8 cellular contexts compared by ENCODE assay signal in the genomic region with DNA sequence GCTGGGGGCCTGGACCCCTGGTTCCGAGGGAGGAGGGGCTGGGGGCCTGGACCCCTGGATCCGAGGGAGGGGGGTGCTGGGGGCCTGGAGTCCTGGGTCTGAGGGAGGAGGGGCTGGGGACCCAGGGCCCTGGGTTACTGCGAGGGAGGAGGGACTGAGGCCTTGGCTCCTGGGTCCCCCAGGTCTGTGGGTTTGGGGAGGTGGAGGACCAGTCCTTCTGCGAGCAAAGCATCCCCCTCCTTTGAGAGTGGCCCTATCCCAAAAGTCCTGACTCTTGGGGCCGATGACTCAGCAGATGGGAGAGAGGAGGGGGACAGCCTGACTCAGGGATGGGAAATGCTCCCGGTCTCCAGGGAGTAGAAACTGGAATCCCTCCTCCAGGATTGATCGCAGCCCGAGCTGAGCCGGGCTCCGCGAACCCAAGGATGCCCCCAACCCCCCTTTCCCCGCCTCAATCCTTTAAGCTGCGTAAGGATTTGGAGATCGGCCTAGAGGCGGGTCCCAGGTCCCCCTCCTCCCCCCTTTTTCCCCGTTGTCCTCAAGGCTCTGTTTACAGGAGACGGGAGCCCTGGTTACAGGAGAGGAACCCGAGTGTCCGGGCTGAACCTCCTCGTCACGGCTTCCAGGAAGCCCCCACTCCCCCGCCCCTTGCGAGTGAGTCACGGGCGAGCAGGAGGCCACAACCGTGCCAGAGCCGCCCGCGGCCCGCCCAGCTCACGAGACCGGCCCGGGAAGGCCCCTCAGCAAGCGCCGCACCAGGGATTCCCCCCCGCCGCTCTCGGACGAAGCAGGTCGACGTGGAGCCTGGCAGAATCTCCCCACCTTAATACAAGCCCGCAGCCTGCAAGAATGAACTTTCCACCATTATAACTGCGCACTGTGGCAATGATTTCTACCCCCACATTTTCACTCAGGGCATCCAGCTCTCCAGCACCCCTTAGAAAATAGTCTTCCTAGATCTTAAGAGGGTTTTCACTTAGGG. TPM values are rescaled to one million over a fixed set of nuclear protein-coding genes. Genes with fewer than 3 reads are reported as not detected.
DNase-seq lines count a peak whose midpoint lies in the region; TF ChIP-seq lines count a peak whose summit lies in the region.

No MANE protein-coding gene starts in this region.

- peak overlapping the region; percentile 91 for H2BK5ac ChIP-seq in neuronal stem cell (ENCODE audit: low read length)

- peak overlapping the region; percentile 98 for H2BK120ac ChIP-seq in neuronal stem cell (ENCODE audit: low read depth, low read length)

- peak overlapping the region; percentile 99 for H3K27ac ChIP-seq in neuronal stem cell (replicated peaks; ENCODE audit: low read length)
- H3K27ac ChIP-seq in stomach, result peak overlapping the region; percentile 98 to 100 (median 99)

- no peaks in the 10 kb centered on the region for H3K79me1 ChIP-seq in neuronal stem cell (ENCODE audit: low read depth, low read length)

- H2AK5ac ChIP-seq in neuronal stem cell (ENCODE audit: low read depth, low read length), result peak overlapping the region; percentile 99

- H2BK15ac ChIP-seq in neuronal stem cell (ENCODE audit: low read length), result peak overlapping the region; percentile 83

- no CpG with 5 or more reads among the region's 43 CpGs for WGBS in neuronal stem cell (ENCODE audit: extremely low coverage in 2 of 2, insufficient read length in 2 of 2, insufficient replicate concordance in 1 of 2), 2 donors
- 1 to 3% (median 2%) methylated on average over 19 to 43 of the region's 43 CpGs for WGBS in stomach, 5 donors

- peak overlapping the region; percentile 95 for H3K9ac ChIP-seq in neuronal stem cell (ENCODE audit: low read depth, low read length, poor library complexity)

- intact Hi-C loops in stomach (cut with DNase I; ENCODE audit: low total_unique reads), result no loop called here

- H4K8ac ChIP-seq in neuronal stem cell (ENCODE audit: low read depth, low read length), result peak overlapping the region; percentile 93

- H3K4me2 ChIP-seq in neuronal stem cell (ENCODE audit: insufficient read depth, low read length, poor library complexity, severe bottlenecking), result peak overlapping the region; percentile 80

- no peak for TF ChIP-seq CTCF in fibroblast of villous mesenchyme (IDR thresholded peaks at IDR 0.05; ENCODE audit: insufficient read depth, low read depth, low read length)
- no peak for TF ChIP-seq CTCF in stomach (IDR thresholded peaks at IDR 0.05)

- H3K4ac ChIP-seq in neuronal stem cell (ENCODE audit: low read length), result peak overlapping the region; percentile 66

- peak overlapping the region; percentile 58 for H2BK12ac ChIP-seq in neuronal stem cell (ENCODE audit: low read length)

- H3K18ac ChIP-seq in neuronal stem cell (ENCODE audit: low read length), result peak overlapping the region; percentile 99

- DNase-seq in HK-2 (ENCODE audit: unreplicated experiment) (peak; percentile 91), SIG-M5 (lab: John Stamatoyannopoulos, UW) (peak; percentile 69), activated gamma-delta T cell treated with Interleukin-2 at 50 U/mL for 16 hours (peak; percentile 96), fibroblast of villous mesenchyme (ENCODE audit: low read depth) (peak; percentile 100), neuronal stem cell (ENCODE audit: low spot score) (peak; percentile 89), stomach (peak; percentile 98), HPDE6-E6E7 (ENCODE audit: extremely low spot score) (no peak)

- peak overlapping the region; percentile 94 for H3K14ac ChIP-seq in neuronal stem cell (ENCODE audit: low read length)

- H3K4me1 ChIP-seq in neuronal stem cell (ENCODE audit: control insufficient read depth in 2 of 2, insufficient read depth in 1 of 2, low read depth in 1 of 2, low read length in 2 of 2) (peaks cover 20 to 27% of the 10 kb centered on the region in 2 donors), stomach (peaks cover 56 to 67% (median 59%) of the 10 kb centered on the region in 4 donors)

- H3K36me3 ChIP-seq in neuronal stem cell (replicated peaks in 1 of 2; ENCODE audit: control insufficient read depth in 2 of 2, insufficient read depth in 2 of 2, low read length in 2 of 2) (peaks cover 2 to 13% of the 10 kb centered on the region in 2 donors), stomach (peaks cover 11 to 18% (median 16%) of the 10 kb centered on the region in 4 donors)

- H3K4me3 ChIP-seq in fibroblast of villous mesenchyme (ENCODE audit: low read depth, low read length) (peak overlapping the region; percentile 44), neuronal stem cell (ENCODE audit: low read length in 2 of 2) (peak overlapping the region; percentile 49 to 80), stomach (peak overlapping the region; percentile 34 to 52 (median 48))

- H3K9me3 ChIP-seq in neuronal stem cell (replicated peaks in 1 of 2; ENCODE audit: control insufficient read depth in 2 of 2, insufficient read depth in 1 of 2, low read depth in 1 of 2, low read length in 2 of 2) (peaks cover 0 to 1% of the 10 kb centered on the region in 2 donors), stomach (no peaks in the 10 kb centered on the region)

- H3K27me3 ChIP-seq in neuronal stem cell (ENCODE audit: control insufficient read depth in 3 of 3, insufficient read depth in 3 of 3, low read depth in 1 of 3, low read length in 3 of 3), result peaks cover 0 to 22% (median 0%) of the 10 kb centered on the region in 3 experiments
- H3K27me3 ChIP-seq in stomach, result no peaks in the 10 kb centered on the region

- H4K91ac ChIP-seq in neuronal stem cell (ENCODE audit: low read depth, low read length, poor library complexity), result peak overlapping the region; percentile 30

- peak; percentile 96 for TF ChIP-seq EP300 in stomach (IDR thresholded peaks at IDR 0.05)

- TF ChIP-seq POLR2A in GM10847 (IDR thresholded peaks at IDR 0.05; ENCODE audit: extremely low read depth, insufficient read length) (peak; percentile 26), stomach (IDR thresholded peaks at IDR 0.05) (peak in 1 of 4 donors; percentile 49)

- H2AFZ ChIP-seq in neuronal stem cell (ENCODE audit: low read length), result peak overlapping the region; percentile 88

- peak overlapping the region; percentile 96 for H3K23ac ChIP-seq in neuronal stem cell (ENCODE audit: low read depth, low read length, poor library complexity)

RNA-seq across cellular contexts. Expression of a gene that starts 3.0 kb away (rescaled TPM):
- 5.8 and 8.6 TPM in 2 replicates for total RNA-seq in fibroblast of villous mesenchyme
- polyA plus RNA-seq in neuronal stem cell (2013, experiment 1 of 2), result 6.0 TPM
- polyA plus RNA-seq in neuronal stem cell (2013, experiment 2 of 2), result 6.1 TPM
- 1,000 to 10,000 TPM in 1 of 5 donors, 100 to 1,000 TPM in 3, 10 to 100 TPM in 1; 26.1 to 1,667 (median 340) TPM for total RNA-seq in stomach
- 100 to 1,000 TPM; 127 to 150 (median 136) TPM for polyA plus RNA-seq in stomach

RNA-seq across cellular contexts. Expression of a gene that starts 8.8 kb away (rescaled TPM):
- total RNA-seq in fibroblast of villous mesenchyme (25.0 and 39.3 TPM in 2 replicates), stomach (10 to 100 TPM in 2 of 5 donors, 1 to 10 TPM in 3; 1.4 to 20.2 (median 8.5) TPM)
- 33.5 TPM for polyA plus RNA-seq in neuronal stem cell (2013, experiment 1 of 2)
- 33.9 TPM for polyA plus RNA-seq in neuronal stem cell (2013, experiment 2 of 2)
- polyA plus RNA-seq in stomach, result 1 to 10 TPM; 4.6 to 6.3 (median 4.9) TPM

RNA-seq across cellular contexts. Expression of a gene that starts 12.4 kb away (rescaled TPM):
- total RNA-seq in fibroblast of villous mesenchyme, result 22.0 and 22.2 TPM in 2 replicates
- 34.2 TPM for polyA plus RNA-seq in neuronal stem cell (2013, experiment 1 of 2)
- 32.9 TPM for polyA plus RNA-seq in neuronal stem cell (2013, experiment 2 of 2)
- 10 to 100 TPM in 4 of 5 donors, 1 to 10 TPM in 1; 6.4 to 91.0 (median 23.0) TPM for total RNA-seq in stomach
- polyA plus RNA-seq in stomach, result 10 to 100 TPM; 20.4 to 22.1 (median 20.5) TPM

RNA-seq across cellular contexts. Expression of a gene that starts 12.7 kb away (rescaled TPM):
- 29.6 and 33.2 TPM in 2 replicates for total RNA-seq in fibroblast of villous mesenchyme
- polyA plus RNA-seq in neuronal stem cell (2013, experiment 1 of 2), result 29.8 TPM
- polyA plus RNA-seq in neuronal stem cell (2013, experiment 2 of 2), result 30.0 TPM
- 10 to 100 TPM in 3 of 5 donors, 1 to 10 TPM in 2; 7.0 to 77.2 (median 21.4) TPM for total RNA-seq in stomach
- 10 to 100 TPM; 31.7 to 49.0 (median 32.2) TPM for polyA plus RNA-seq in stomach

RNA-seq across cellular contexts. Expression of a gene that starts 32.1 kb away (rescaled TPM):
- 43.2 and 48.3 TPM in 2 replicates for total RNA-seq in fibroblast of villous mesenchyme
- 4,379 TPM for polyA plus RNA-seq in neuronal stem cell (2013, experiment 1 of 2)
- 4,439 TPM for polyA plus RNA-seq in neuronal stem cell (2013, experiment 2 of 2)
- total RNA-seq in stomach, result 1,000 to 10,000 TPM in 3 of 5 donors, 100 to 1,000 TPM in 1, 10 to 100 TPM in 1; 69.0 to 2,451 (median 1,419) TPM
- 1,000 to 10,000 TPM; 3,264 to 4,294 (median 3,586) TPM for polyA plus RNA-seq in stomach
